Comparison of ENCODE assay signal across 23 cellular contexts in the genomic region with DNA sequence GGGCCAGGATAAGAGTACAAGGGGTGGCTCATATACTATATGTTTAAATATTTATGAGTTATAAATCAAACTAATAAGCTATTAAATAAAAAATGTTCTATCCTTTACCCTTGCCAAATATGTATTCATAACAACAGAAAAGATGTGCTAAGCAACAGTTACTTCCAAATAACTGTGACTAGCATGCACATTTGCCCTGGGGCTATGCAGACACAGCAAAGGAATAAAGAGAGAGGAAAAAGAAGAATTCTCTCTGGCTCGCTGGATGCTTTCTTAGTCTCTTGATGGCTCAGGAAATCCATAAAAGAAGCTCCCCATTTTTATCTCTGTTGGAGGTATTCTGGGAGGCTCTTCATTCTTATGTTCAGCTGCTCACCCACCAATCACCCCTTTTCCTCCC.
DNase-seq lines count a peak whose midpoint lies in the region; ATAC-seq and TF ChIP-seq lines count a peak whose summit lies in the region.
"Had no signal": no experiment of that assay in that cellular context is flagged by ENCODE, and none has a peak within 500 bp of the region (broad histone marks: within the 10 kb centered on the region; RNA-seq: fewer than 3 reads in every experiment).

No MANE protein-coding gene starts in this region.

- no peak overlapping the region for H3K56ac ChIP-seq in mesendoderm (ENCODE audit: low read length)

- ATAC-seq in sciatic nerve = no peak
- ATAC-seq: A549, GM12878 had no signal

- H3K9ac ChIP-seq in NT2/D1 (ENCODE audit: insufficient read length, low read depth) (no peak overlapping the region), mesendoderm (ENCODE audit: low read length) (no peak overlapping the region)
- H3K9ac ChIP-seq: BLaER1 treated with 17β-estradiol and CSF1 and Interleukin-3, amounts not matched to agents 10 nM and 100 nM; GM23248 had no signal

- no peaks in the 10 kb centered on the region for H3K4me1 ChIP-seq in NT2/D1 (ENCODE audit: insufficient read depth, insufficient read length)
- no peaks in the 10 kb centered on the region for H3K4me1 ChIP-seq in mesendoderm (ENCODE audit: control insufficient read depth, low read depth, low read length)
- H3K4me1 ChIP-seq in sigmoid colon = no peaks in the 10 kb centered on the region
- H3K4me1 ChIP-seq: A549; BE2C; BLaER1 treated with 17β-estradiol and CSF1 and Interleukin-3, amounts not matched to agents 10 nM and 100 nM had no signal

- H3K23ac ChIP-seq in mesendoderm (ENCODE audit: low read length) = no peak overlapping the region

- peak; percentile 1 for DNase-seq in M059J (ENCODE audit: low read depth)
- peak; percentile 1 for DNase-seq in NT2/D1 (ENCODE audit: low read depth, low spot score)
- peak; percentile 16 for DNase-seq in epithelial cell of esophagus (ENCODE audit: low read depth)
- peak; percentile 1 for DNase-seq in mesendoderm
- no peak for DNase-seq in sciatic nerve (ENCODE audit: low spot score)
- DNase-seq in sigmoid colon = no peak
- no peak for DNase-seq in activated CD8-positive, alpha-beta memory T cell treated with anti-CD3 and anti-CD28 coated beads, Interleukin-2, amount 50 U/mL, for 4 hours
- DNase-seq: 8988T; ACHN; AML-193; BE2C; CD4-positive, alpha-beta T cell; CD8-positive, alpha-beta memory T cell; DMS 273 treated with DMSO at 0.1 percent for 48 hours; DMS79; EL; GDM1; GM23248; H7; HCEC 1CT had no signal

- H3K9me3 ChIP-seq in NT2/D1 (ENCODE audit: insufficient read depth, low read length) = no peaks in the 10 kb centered on the region
- H3K9me3 ChIP-seq in sigmoid colon = no peaks in the 10 kb centered on the region
- H3K9me3 ChIP-seq: A549; BE2C; BLaER1 treated with 17β-estradiol and CSF1 and Interleukin-3, amounts not matched to agents 10 nM and 100 nM had no signal

- no peak overlapping the region for H2BK15ac ChIP-seq in mesendoderm (replicated peaks; ENCODE audit: low read depth)

- no peak for TF ChIP-seq CTCF in epithelial cell of esophagus (IDR thresholded peaks at IDR 0.05; ENCODE audit: insufficient read depth, low read depth, low read length, missing control alignments)
- no peak for TF ChIP-seq CTCF in sigmoid colon (IDR thresholded peaks at IDR 0.05)

- H3K27me3 ChIP-seq in NT2/D1 (ENCODE audit: insufficient read depth, insufficient read length) (no peaks in the 10 kb centered on the region), mesendoderm (ENCODE audit: insufficient read depth, low read length, poor library complexity) (no peaks in the 10 kb centered on the region), sigmoid colon (no peaks in the 10 kb centered on the region)
- H3K27me3 ChIP-seq: BE2C; BLaER1 treated with 17β-estradiol and CSF1 and Interleukin-3, amounts not matched to agents 10 nM and 100 nM had no signal

- H3K79me2 ChIP-seq in mesendoderm (ENCODE audit: control insufficient read depth, insufficient read depth, low read length) = no peaks in the 10 kb centered on the region

- H3K4me2 ChIP-seq in mesendoderm (ENCODE audit: low read length) = no peak overlapping the region
- H3K4me2 ChIP-seq: A549; BLaER1 treated with 17β-estradiol and CSF1 and Interleukin-3, amounts not matched to agents 10 nM and 100 nM had no signal

- no peak for TF ChIP-seq EP300 in sigmoid colon (IDR thresholded peaks at IDR 0.05)

- H2BK120ac ChIP-seq in mesendoderm (ENCODE audit: low read depth, low read length) = no peak overlapping the region

- H3K4me3 ChIP-seq in NT2/D1 (ENCODE audit: insufficient read length, low read depth) (no peak overlapping the region), epithelial cell of esophagus (ENCODE audit: low read length) (no peak overlapping the region), mesendoderm (ENCODE audit: low read length) (no peak overlapping the region), sigmoid colon (no peak overlapping the region)
- H3K4me3 ChIP-seq: A549; BLaER1 treated with 17β-estradiol and CSF1 and Interleukin-3, amounts not matched to agents 10 nM and 100 nM; GM12878; GM23248 had no signal

- H3K79me1 ChIP-seq in mesendoderm (ENCODE audit: low read length) = no peaks in the 10 kb centered on the region

- H4K5ac ChIP-seq in mesendoderm (ENCODE audit: low read length) = no peak overlapping the region

- H3K27ac ChIP-seq in mesendoderm (ENCODE audit: low read depth, low read length) = no peak overlapping the region
- no peak overlapping the region for H3K27ac ChIP-seq in sigmoid colon
- H3K27ac ChIP-seq: A549; BLaER1 treated with 17β-estradiol and CSF1 and Interleukin-3, amounts not matched to agents 10 nM and 100 nM; GM23248 had no signal

- no peak overlapping the region for H3K18ac ChIP-seq in mesendoderm (ENCODE audit: low read length)

- H3K36me3 ChIP-seq in NT2/D1 (ENCODE audit: insufficient read depth, insufficient read length, low read length) = no peaks in the 10 kb centered on the region
- H3K36me3 ChIP-seq in mesendoderm (ENCODE audit: control insufficient read depth, insufficient read depth, low read length) = no peaks in the 10 kb centered on the region
- H3K36me3 ChIP-seq in sigmoid colon = no peaks in the 10 kb centered on the region
- H3K36me3 ChIP-seq: BE2C; BLaER1 treated with 17β-estradiol and CSF1 and Interleukin-3, amounts not matched to agents 10 nM and 100 nM had no signal

- no peak overlapping the region for H2AK5ac ChIP-seq in mesendoderm (ENCODE audit: low read length)

- H4K8ac ChIP-seq in mesendoderm (ENCODE audit: low read depth, low read length) = no peak overlapping the region

- no CpG with 5 or more reads among the region's 1 CpG for WGBS in mesendoderm (ENCODE audit: extremely low coverage, insufficient coverage, low lambda C conversion rate)
- 83 to 90% methylated on average over 1 of the region's 1 CpG for WGBS in sigmoid colon, 2 donors

- H2BK5ac ChIP-seq in mesendoderm (ENCODE audit: low read length) = no peak overlapping the region

- no peak for TF ChIP-seq POLR2A in sigmoid colon (IDR thresholded peaks at IDR 0.05)

- no peak overlapping the region for H3K4ac ChIP-seq in mesendoderm (ENCODE audit: low read depth, low read length)

- intact Hi-C loops in sciatic nerve (cut with DNase I) = no loop called here
- intact Hi-C loops in sigmoid colon (cut with DNase I) = no loop called here

Comparison
In these comparisons a context has a peak if more than half of its experiments do, and no peak if none do; other contexts are left out.
1. DNase-seq: peak in M059J (single experiment), NT2/D1 (single experiment), epithelial cell of esophagus (single experiment) and mesendoderm (single experiment); none in sciatic nerve (single experiment), sigmoid colon (single experiment) and activated CD8-positive, alpha-beta memory T cell treated with anti-CD3 and anti-CD28 coated beads, Interleukin-2, amount 50 U/mL, for 4 hours (single experiment).